In genomic region chr3:184135149-184135910, GRCh38 we compare ENCODE assay signal across 8 cellular contexts. TPM values are rescaled to one million over a fixed set of nuclear protein-coding genes. Genes with fewer than 3 reads are reported as not detected.
DNase-seq lines count a peak whose midpoint lies in the region; ATAC-seq and TF ChIP-seq lines count a peak whose summit lies in the region.

TSS of gene EIF2B5 (plus strand) at chr3:184135358. CDS start at chr3:184135386, 28 bp downstream.

- DNase-seq in DMS114 treated with DMSO at 0.1 percent for 48 hours (lab: John Stamatoyannopoulos, UW; ENCODE audit: unreplicated experiment) (peak; percentile 86), IMR-90 (peak; percentile 91), OCI-LY7 (ENCODE audit: low spot score) (peak; percentile 92), activated T-cell treated with anti-CD3 and anti-CD28 coated beads for 24 hours (ENCODE audit: low read depth) (peak; percentile 79), epithelial cell of esophagus (ENCODE audit: low read depth) (peak; percentile 90), mucosa of descending colon (peak; percentile 91 to 96 (median 93))
- peak; percentile 92 for DNase-seq in stimulated activated CD8-positive, alpha-beta memory T cell treated with anti-CD3 and anti-CD28 coated beads, Interleukin-4, amount 100 ng/mL, for 48 hours

- dilution Hi-C loops in IMR-90 (cut with HindIII; ENCODE audit: low sequenced_read_pairs, unreplicated experiment): no loop called here

- H3K14ac ChIP-seq in IMR-90 (replicated peaks; ENCODE audit: low read depth, low read length): peak within 1 kb of the TSS; percentile 97

- POLR2A ChIA-PET in IMR-90 (lab: Charles Lee; ENCODE audit: unreplicated experiment) (no interaction called here), OCI-LY7 (lab: Charles Lee) (interaction anchor here (0.6 to 2.4 kb wide), 12 partner anchors 10 to 1019 kb away, joined by 3 to 9 read pairs (median 4); partner anchors contain the start of genes DVL3 and PARL)

- H2AK9ac ChIP-seq in IMR-90 (replicated peaks; ENCODE audit: low read depth, low read length, poor library complexity): peak within 1 kb of the TSS; percentile 95

- peak within 1 kb of the TSS; percentile 61 for H2AK5ac ChIP-seq in IMR-90 (ENCODE audit: low read depth, low read length)

- H3K9ac ChIP-seq in IMR-90 (ENCODE audit: low read depth, low read length): peak within 1 kb of the TSS; percentile 95

- H3K4me1 ChIP-seq in IMR-90 (ENCODE audit: control insufficient read depth, insufficient read depth, low read length) (no peaks in the 10 kb centered on the region; the same call in 1 of the 2 replicates), OCI-LY7 (ENCODE audit: insufficient read depth, low read length, poor library complexity, severe bottlenecking) (peaks cover 20% of the 10 kb centered on the region), mucosa of descending colon (ENCODE audit: low read depth) (peaks cover 17% of the 10 kb centered on the region)

- H4K5ac ChIP-seq in IMR-90 (ENCODE audit: low read depth, low read length): peak within 1 kb of the TSS; percentile 78

- H2AFZ ChIP-seq in IMR-90 (replicated peaks; ENCODE audit: low read length, poor library complexity) (peak within 1 kb of the TSS; percentile 98), OCI-LY7 (ENCODE audit: low read length) (peak within 1 kb of the TSS; percentile 87)

- peaks cover 8 to 41% of the 10 kb centered on the region in 2 experiments for H3K79me1 ChIP-seq in IMR-90 (ENCODE audit: low read depth in 1 of 2, low read length in 2 of 2)

- H3K4me3 ChIP-seq in IMR-90 (ENCODE audit: insufficient read depth, low read depth, low read length): peak within 1 kb of the TSS; percentile 91
- peak within 1 kb of the TSS; percentile 97 for H3K4me3 ChIP-seq in OCI-LY7 (ENCODE audit: low read depth, low read length, poor library complexity, severe bottlenecking)
- H3K4me3 ChIP-seq in epithelial cell of esophagus (ENCODE audit: low read length): peak within 1 kb of the TSS; percentile 99
- peak within 1 kb of the TSS; percentile 88 for H3K4me3 ChIP-seq in mucosa of descending colon

- intact Hi-C loops in IMR-90 (cut with micrococcal nuclease) (loop anchor here (2.0 kb wide), 1 partner anchor 113 kb away; the partner anchor contains the start of genes ALG3 and EEF1AKMT4), OCI-LY7 (cut with micrococcal nuclease; ENCODE audit: unreplicated experiment) (loop anchor here (1.0 to 5.0 kb wide), 7 partner anchors 22 to 238 kb away; partner anchors contain the start of genes ABCF3, ALG3, AP2M1 and CLCN2), mucosa of descending colon (cut with DNase I, micrococcal nuclease) (no loop called here)

- H3K27ac ChIP-seq in IMR-90 (ENCODE audit: insufficient read depth, low read length) (peak within 1 kb of the TSS; percentile 87), OCI-LY7 (ENCODE audit: low read depth, low read length, poor library complexity, severe bottlenecking) (peak within 1 kb of the TSS; percentile 67)

- H3K36me3 ChIP-seq in IMR-90 (ENCODE audit: control insufficient read depth, insufficient read depth, low read length) (peaks cover 6% of the 10 kb centered on the region), OCI-LY7 (ENCODE audit: insufficient read depth, low read length) (peaks cover 29% of the 10 kb centered on the region), mucosa of descending colon (ENCODE audit: low read depth) (no peaks in the 10 kb centered on the region)

- peak within 1 kb of the TSS; percentile 88 for H2BK5ac ChIP-seq in IMR-90 (ENCODE audit: low read depth, low read length, poor library complexity, severe bottlenecking)

- ATAC-seq in GM21526 (IDR thresholded peaks at IDR 0.05; ENCODE audit: low FRiP score, unreplicated experiment): peak; percentile 86
- peak; percentile 87 for ATAC-seq in IMR-90 (ENCODE audit: low read depth)
- peak; percentile 95 for ATAC-seq in mucosa of descending colon

- H3K23ac ChIP-seq in IMR-90 (ENCODE audit: low read depth, low read length): peak within 1 kb of the TSS; percentile 91

- H3K9me3 ChIP-seq in IMR-90 (ENCODE audit: control insufficient read depth, insufficient read depth, low read length) (no peaks in the 10 kb centered on the region), OCI-LY7 (ENCODE audit: low read length) (no peaks in the 10 kb centered on the region), mucosa of descending colon (no peaks in the 10 kb centered on the region)

- H3K56ac ChIP-seq in IMR-90 (ENCODE audit: extremely low read depth, insufficient read depth, low read length): peak within 1 kb of the TSS; percentile 89

- H2BK20ac ChIP-seq in IMR-90 (ENCODE audit: low read depth, low read length): peak within 1 kb of the TSS; percentile 36; the same call in 1 of the 2 replicates

- BruUV-seq in IMR-90 (replicated peaks; lab: Mats Ljungman, UMichigan) (no TSS peak), OCI-LY7 (replicated peaks; lab: Mats Ljungman, UMichigan) (no TSS peak)

- H4K8ac ChIP-seq in IMR-90 (ENCODE audit: low read depth in 2 of 2, low read length in 2 of 2): peak within 1 kb of the TSS; percentile 57 to 98

- H3K27me3 ChIP-seq in IMR-90 (ENCODE audit: control insufficient read depth, insufficient read depth, low read length): no peaks in the 10 kb centered on the region

- TF ChIP-seq POLR2A in IMR-90 (IDR thresholded peaks at IDR 0.05; ENCODE audit: low read depth, low read length): peak; percentile 71

- H3K79me2 ChIP-seq in OCI-LY7 (ENCODE audit: insufficient read depth, low read depth, low read length): peaks cover 43% of the 10 kb centered on the region

- peak; percentile 33 for TF ChIP-seq RAD21 in IMR-90 (IDR thresholded peaks at IDR 0.05; ENCODE audit: low read length)

- H2BK120ac ChIP-seq in IMR-90 (ENCODE audit: low read depth, low read length): peak within 1 kb of the TSS; percentile 69

- TF ChIP-seq CTCF in IMR-90 (conservative IDR thresholded peaks at IDR 0.05; ENCODE audit: low read depth, low read length) (peak; percentile 47), OCI-LY7 (conservative IDR thresholded peaks at IDR 0.05; ENCODE audit: low read length) (peak; percentile 65), epithelial cell of esophagus (IDR thresholded peaks at IDR 0.05; ENCODE audit: insufficient read depth, low read depth, low read length, missing control alignments) (peak; percentile 42), mucosa of descending colon (IDR thresholded peaks at IDR 0.05) (no peak)

- H3K9me1 ChIP-seq in IMR-90 (ENCODE audit: insufficient read depth, low read length): peaks cover 7% of the 10 kb centered on the region

- peak within 1 kb of the TSS; percentile 83 for H4K91ac ChIP-seq in IMR-90 (ENCODE audit: insufficient read depth, low read depth, low read length)

- H3K9me2 ChIP-seq in OCI-LY7 (ENCODE audit: insufficient read depth, low read length): no peaks in the 10 kb centered on the region

- WGBS in IMR-90 (ENCODE audit: extremely low coverage in 2 of 2, insufficient read length in 1 of 2), 2 experiments: 0% methylated on average over 26 of the region's 56 CpGs; no CpG with 5 or more reads in 1 of the 2 experiments

- H3K4me2 ChIP-seq in IMR-90 (ENCODE audit: low read depth, low read length): peak within 1 kb of the TSS; percentile 77
- peak within 1 kb of the TSS; percentile 97 for H3K4me2 ChIP-seq in OCI-LY7 (ENCODE audit: low read length)

- no peaks in the 10 kb centered on the region; the same call in 1 of the 2 replicates for H4K20me1 ChIP-seq in IMR-90 (ENCODE audit: insufficient read depth, low read length)
- H4K20me1 ChIP-seq in OCI-LY7 (ENCODE audit: insufficient read depth, low read length): no peaks in the 10 kb centered on the region

- peak within 1 kb of the TSS; percentile 95 for H3K4ac ChIP-seq in IMR-90 (ENCODE audit: low read depth, low read length)

- peak within 1 kb of the TSS; percentile 76 for H3K18ac ChIP-seq in IMR-90 (ENCODE audit: low read depth, low read length)

- peak within 1 kb of the TSS; percentile 84; the same call in 1 of the 3 replicates for H2BK15ac ChIP-seq in IMR-90 (ENCODE audit: low read depth, low read length)

- in situ Hi-C loops in IMR-90 (cut with MboI; ENCODE audit: low sequenced_read_pairs): no loop called here

- CTCF ChIA-PET in IMR-90 (lab: Yijun Ruan, JAX): no interaction called here
- CTCF ChIA-PET in OCI-LY7 (lab: Charles Lee; ENCODE audit: unreplicated experiment): interaction anchor here (0.7 kb wide), 1 partner anchor 554 kb away, joined by 3 read pairs; no protein-coding TSS in a partner anchor

TF ChIP-seq in IMR-90, 13 proteins besides CTCF, POLR2A, EP300 and RAD21 (continues in another document):
- no peak for TF ChIP-seq USF2 (IDR thresholded peaks at IDR 0.05; ENCODE audit: low read depth, low read length)
- no peak for TF ChIP-seq MAFK (IDR thresholded peaks at IDR 0.05; ENCODE audit: low read depth, low read length)
- TF ChIP-seq RFX5 (IDR thresholded peaks at IDR 0.05; ENCODE audit: low read depth, low read length): no peak
- TF ChIP-seq MAZ (IDR thresholded peaks at IDR 0.05; ENCODE audit: borderline replicate concordance, low read depth, low read length): no peak
- TF ChIP-seq CHD1 (IDR thresholded peaks at IDR 0.05; ENCODE audit: low read depth, low read length): peak; percentile 75; the same call in 1 of the 2 replicates
- TF ChIP-seq ELK1 (IDR thresholded peaks at IDR 0.05; ENCODE audit: borderline replicate concordance, low read depth, low read length): no peak
- TF ChIP-seq SMC3 (IDR thresholded peaks at IDR 0.05; ENCODE audit: low read depth, low read length): peak; percentile 44
- peak; percentile 73 for TF ChIP-seq MXI1 (IDR thresholded peaks at IDR 0.05; ENCODE audit: borderline replicate concordance, low read depth, low read length)

RNA-seq across cellular contexts. Expression of gene EIF2B5, which starts in this region (rescaled TPM):
- total RNA-seq in IMR-90 (2012; rRNA removed) (32.5 and 37.6 TPM in 2 replicates), OCI-LY7 (2022) (56.7 and 57.4 TPM in 2 replicates), mucosa of descending colon (10 to 100 TPM; 41.4 to 48.6 (median 47.0) TPM)
- polyA plus RNA-seq in IMR-90 (2012; rRNA removed): 29.5 and 31.7 TPM in 2 replicates
- polyA plus RNA-seq in IMR-90 (2012; cell fraction: cytosol; rRNA removed): 15.9 and 20.4 TPM in 2 replicates
- 70.7 and 100 TPM in 2 replicates for polyA plus RNA-seq in IMR-90 (2012; cell fraction: nucleus; rRNA removed; ENCODE audit: low replicate concordance)
- total RNA-seq in OCI-LY7 (2014; rRNA removed; shearing (Covaris generic)): 41.1 and 66.1 TPM in 2 replicates

Comparison
In these comparisons a context has a peak if more than half of its experiments do, and no peak if none do; other contexts are left out.
1. Peak in every context shown above with its lines: DNase-seq, ATAC-seq, H3K4me3 ChIP-seq and H3K27ac ChIP-seq.
2. intact Hi-C loops: an anchor here in IMR-90 (2.0 kb wide) and OCI-LY7 (1.0 to 5.0 kb wide); none called in mucosa of descending colon.